22 cellular contexts compared by ENCODE assay signal in genomic region chr9:20616808-20617207, GRCh38. TPM values are rescaled to one million over a fixed set of nuclear protein-coding genes. Genes with fewer than 3 reads are reported as not detected.
DNase-seq lines count a peak whose midpoint lies in the region; ATAC-seq, FAIRE-seq and TF ChIP-seq lines count a peak whose summit lies in the region.
"Had no signal": no experiment of that assay in that cellular context is flagged by ENCODE, and none has a peak within 500 bp of the region (broad histone marks: within the 10 kb centered on the region; RNA-seq: fewer than 3 reads in every experiment).

No MANE protein-coding gene starts in this region.

- peaks cover 2% of the 10 kb centered on the region for H3K36me3 Mint-ChIP-seq in activated naive CD4-positive, alpha-beta T cell treated with anti-CD3 and anti-CD28 coated beads, Interleukin-2, amount 50 U/mL, for 24 hours

- H3K9me3 ChIP-seq in Loucy (ENCODE audit: insufficient read depth, low read depth, low read length) = no peaks in the 10 kb centered on the region
- H3K9me3 ChIP-seq in keratinocyte (ENCODE audit: control insufficient read depth, low read depth, low read length) = no peaks in the 10 kb centered on the region
- H3K9me3 ChIP-seq: BE2C had no signal

- FAIRE-seq in keratinocyte (lab: Jason Lieb, UNC) = peak; percentile 59
- FAIRE-seq: HTR-8/SVneo had no signal

- H3K36me3 ChIP-seq in Loucy (ENCODE audit: insufficient read depth, low read length) (no peaks in the 10 kb centered on the region), keratinocyte (ENCODE audit: control insufficient read depth in 2 of 2, extremely low read depth in 1 of 2, insufficient read depth in 2 of 2, low read length in 2 of 2) (no peaks in the 10 kb centered on the region)
- H3K36me3 ChIP-seq: BE2C had no signal

- peaks cover 52% of the 10 kb centered on the region for H3K4me1 ChIP-seq in Loucy (ENCODE audit: insufficient read depth, low read length, poor library complexity, severe bottlenecking)
- peaks cover 9% of the 10 kb centered on the region for H3K4me1 ChIP-seq in keratinocyte (ENCODE audit: control insufficient read depth, extremely low read depth, insufficient read depth, low read length)

- H3K79me2 ChIP-seq in Loucy (ENCODE audit: insufficient read depth, low read length) = peaks cover 96% of the 10 kb centered on the region
- peaks cover 7% of the 10 kb centered on the region for H3K79me2 ChIP-seq in keratinocyte (ENCODE audit: control insufficient read depth, insufficient read depth, low read length)

- no peak for TF ChIP-seq CTCF in Loucy (conservative IDR thresholded peaks at IDR 0.05; ENCODE audit: low read length)
- TF ChIP-seq CTCF in keratinocyte (optimal IDR thresholded peaks at IDR 0.05 in 1 of 3, IDR thresholded peaks at IDR 0.05 in 1 of 3, conservative IDR thresholded peaks at IDR 0.05 in 1 of 3; ENCODE audit: extremely low read depth in 1 of 3, insufficient read depth in 2 of 3, low read length in 3 of 3) = no peak
- TF ChIP-seq CTCF in GM20000 (IDR thresholded peaks at IDR 0.05; ENCODE audit: extremely low read depth, missing control alignments) = no peak

- H3K4me3 Mint-ChIP-seq in activated naive CD4-positive, alpha-beta T cell treated with anti-CD3 and anti-CD28 coated beads, Interleukin-2, amount 50 U/mL, for 24 hours = peak overlapping the region; percentile 3
- H3K4me3 Mint-ChIP-seq: HFFc6 had no signal

- H3K27ac ChIP-seq in keratinocyte (ENCODE audit: control insufficient read depth, insufficient read depth, low read length) = no peak overlapping the region
- H3K27ac ChIP-seq: HL-60 had no signal

- H3K9me1 ChIP-seq in keratinocyte (ENCODE audit: control insufficient read depth, extremely low read depth, insufficient read depth, low read length) = no peaks in the 10 kb centered on the region

- H3K27ac Mint-ChIP-seq in activated naive CD4-positive, alpha-beta T cell treated with anti-CD3 and anti-CD28 coated beads, Interleukin-2, amount 50 U/mL, for 24 hours = peak overlapping the region; percentile 79
- H3K27ac Mint-ChIP-seq: HFFc6 had no signal

- H3K27me3 Mint-ChIP-seq in activated naive CD4-positive, alpha-beta T cell treated with anti-CD3 and anti-CD28 coated beads, Interleukin-2, amount 50 U/mL, for 24 hours = no peaks in the 10 kb centered on the region

- H3K9me3 Mint-ChIP-seq in activated naive CD4-positive, alpha-beta T cell treated with anti-CD3 and anti-CD28 coated beads, Interleukin-2, amount 50 U/mL, for 24 hours = no peaks in the 10 kb centered on the region
- H3K9me3 Mint-ChIP-seq: HFFc6 had no signal

- DNase-seq in activated naive CD4-positive, alpha-beta T cell (lab: John Stamatoyannopoulos, UW) = no peak
- DNase-seq in keratinocyte (ENCODE audit: low read depth, low spot score) (no peak), superior temporal gyrus (ENCODE audit: extremely low spot score) (peak; percentile 44), GM20000 (ENCODE audit: low spot score) (no peak)
- DNase-seq: 8988T, BE2C, GDM1, HFFc6, IMR-90, NCI-H1417 treated with DMSO at 0.1 percent for 48 hours, NCI-H187 treated with DMSO at 0.1 percent for 48 hours, NCI-H2227 treated with DMSO at 0.1 percent for 48 hours, NCI-H510A treated with DMSO at 0.1 percent for 48 hours, NCI-H774, SHP77 had no signal

- peaks cover 79% of the 10 kb centered on the region for H3K4me1 Mint-ChIP-seq in activated naive CD4-positive, alpha-beta T cell treated with anti-CD3 and anti-CD28 coated beads, Interleukin-2, amount 50 U/mL, for 24 hours

- no peaks in the 10 kb centered on the region for H3K9me2 ChIP-seq in Loucy (replicated peaks; ENCODE audit: low read depth, low read length)

- dilution Hi-C loops in keratinocyte (cut with MboI; ENCODE audit: extremely low pct_ligation_motif_present, low sequenced_read_pairs) = no loop called here

- H3K27me3 ChIP-seq in Loucy (ENCODE audit: insufficient read depth, low read length, poor library complexity, severe bottlenecking) = no peaks in the 10 kb centered on the region
- H3K27me3 ChIP-seq in keratinocyte (ENCODE audit: control insufficient read depth, extremely low read depth, insufficient read depth, low read length) = peaks cover 6% of the 10 kb centered on the region
- H3K27me3 ChIP-seq: BE2C had no signal

- H3K9ac ChIP-seq in Loucy (ENCODE audit: low read depth, low read length, poor library complexity, severe bottlenecking) (peak overlapping the region; percentile 6), keratinocyte (ENCODE audit: control insufficient read depth, extremely low read depth, insufficient read depth, low read length) (no peak overlapping the region)

- no peak overlapping the region for H2AFZ ChIP-seq in Loucy (ENCODE audit: low read length)
- H2AFZ ChIP-seq in keratinocyte (ENCODE audit: control insufficient read depth, low read length) = no peak overlapping the region

- ATAC-seq in HG02840 (IDR thresholded peaks at IDR 0.05; ENCODE audit: low FRiP score, unreplicated experiment) (no peak), GM21423 (IDR thresholded peaks at IDR 0.05; ENCODE audit: unreplicated experiment) (no peak)
- ATAC-seq: SK-N-SH treated with all-trans-retinoic acid at 6 μM for 48 hours had no signal

- H3F3A ChIP-seq in Loucy (ENCODE audit: low read depth) = no peaks in the 10 kb centered on the region; the same call in 1 of the 2 replicates

- H3K4me3 ChIP-seq in Loucy (ENCODE audit: low read length, poor library complexity, severe bottlenecking) (peak overlapping the region; percentile 87), keratinocyte (ENCODE audit: control insufficient read depth in 2 of 3, extremely low read depth in 1 of 3, insufficient read depth in 2 of 3, low read depth in 1 of 3, low read length in 3 of 3) (no peak overlapping the region)

- peaks cover 65% of the 10 kb centered on the region for H4K20me1 ChIP-seq in Loucy (ENCODE audit: insufficient read depth, low read length, poor library complexity, severe bottlenecking)
- H4K20me1 ChIP-seq in keratinocyte (ENCODE audit: control insufficient read depth, extremely low read depth, insufficient read depth, low read length) = no peaks in the 10 kb centered on the region

- H3K4me2 ChIP-seq in Loucy (ENCODE audit: low read depth, low read length, poor library complexity, severe bottlenecking) (peak overlapping the region; percentile 97), keratinocyte (ENCODE audit: control insufficient read depth, extremely low read depth, insufficient read depth, low read depth, low read length) (no peak overlapping the region)

RNA-seq across cellular contexts. Expression of gene MLLT3, which starts 5.5 kb away (rescaled TPM):
- polyA plus RNA-seq in keratinocyte = 10.6 to 17.0 TPM (median 15.1 TPM) in 3 replicates
- 8.2 TPM for polyA plus RNA-seq in keratinocyte (2011; ENCODE audit: low read depth)
- polyA plus RNA-seq in keratinocyte (2011; cell fraction: cytosol; rRNA removed) = 14.0 and 25.0 TPM in 2 replicates
- 10.9 and 11.1 TPM in 2 replicates for polyA plus RNA-seq in keratinocyte (2011; cell fraction: nucleus; rRNA removed)
- 10.8 and 11.3 TPM in 2 replicates for polyA plus RNA-seq in keratinocyte (2012; ENCODE audit: low replicate concordance)
- polyA minus RNA-seq in keratinocyte = 9.1 to 19.1 TPM (median 11.9 TPM) in 3 replicates
- polyA minus RNA-seq in keratinocyte (2011; cell fraction: cytosol; rRNA and poly(A)+ RNA removed) = 9.8 TPM
- polyA minus RNA-seq in keratinocyte (2011; cell fraction: nucleus; rRNA and poly(A)+ RNA removed) = 6.0 and 11.6 TPM in 2 replicates
